In genomic region chr7:49852619-49853462, GRCh38 we compare ENCODE assay signal across 2 cellular contexts.
TF ChIP-seq lines count a peak whose summit lies in the region.

No MANE protein-coding gene starts in this region.

TF ChIP-seq in IMR-90, 13 proteins besides CTCF, POLR2A, EP300 and RAD21 (continued from another document):
- TF ChIP-seq MAZ (IDR thresholded peaks at IDR 0.05; ENCODE audit: borderline replicate concordance, low read depth, low read length) (no peak), FOS (IDR thresholded peaks at IDR 0.05; ENCODE audit: low read depth, low read length) (no peak), RFX5 (IDR thresholded peaks at IDR 0.05; ENCODE audit: low read depth, low read length) (no peak)

TF ChIP-seq in liver, 16 proteins besides CTCF, POLR2A, EP300 and RAD21 (continued from another document):
- TF ChIP-seq REST (IDR thresholded peaks at IDR 0.05) (no peak), YY1 (IDR thresholded peaks at IDR 0.05) (no peak)
